In the genomic region with DNA sequence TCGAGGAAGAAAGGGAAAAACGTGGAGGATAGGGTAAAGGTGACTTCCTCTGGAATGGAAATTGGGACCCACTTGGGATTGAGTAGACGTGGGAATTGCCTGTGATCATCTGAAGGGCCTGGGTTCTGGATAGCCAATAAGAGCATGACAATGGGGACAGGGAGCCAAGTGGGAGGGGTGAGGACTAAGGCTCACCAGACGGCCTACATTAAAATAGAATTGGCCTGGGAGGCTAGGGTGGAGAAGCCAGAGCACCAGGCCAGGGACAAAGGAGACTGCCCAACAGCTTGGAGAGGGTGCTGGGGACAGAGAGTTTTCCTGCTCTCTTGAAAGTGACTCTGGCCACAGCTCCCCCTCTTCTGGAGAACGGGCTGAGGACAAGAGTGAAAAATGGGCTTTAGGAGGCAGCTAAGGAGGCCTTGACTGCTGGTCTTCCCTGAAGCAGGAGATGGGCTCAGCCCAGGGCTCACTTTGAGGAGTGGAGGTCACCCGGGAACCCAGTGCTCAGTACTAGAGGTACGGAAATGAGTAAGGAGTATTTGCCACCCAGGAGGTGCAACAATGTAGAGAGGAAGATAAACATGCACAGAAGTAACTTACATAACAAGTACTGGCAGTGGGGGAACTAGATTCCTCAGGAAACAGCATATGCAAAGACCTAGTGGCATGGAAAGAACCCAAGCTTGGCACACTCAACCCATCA, we compare ENCODE assay signal across 13 cellular contexts. TPM values are rescaled to one million over a fixed set of nuclear protein-coding genes. Genes with fewer than 3 reads are reported as not detected.
A peak's percentile ranks its signal among the peaks of the same experiment; 100 is the strongest.
DNase-seq lines count a peak whose midpoint lies in the region; ATAC-seq and TF ChIP-seq lines count a peak whose summit lies in the region.
"Had no signal": no experiment of that assay in that cellular context is flagged by ENCODE, and none has a peak within 500 bp of the region (broad histone marks: within the 10 kb centered on the region; RNA-seq: fewer than 3 reads in every experiment).

No MANE protein-coding gene starts in this region.

- peaks cover 8% of the 10 kb centered on the region for H3K4me1 Mint-ChIP-seq in activated naive CD4-positive, alpha-beta T cell treated with anti-CD3 and anti-CD28 coated beads, Interleukin-2, amount 10 ng/mL, durations not matched to agents 7 days and 5 days

- no peak for TF ChIP-seq CTCF in epithelial cell of esophagus (IDR thresholded peaks at IDR 0.05; ENCODE audit: insufficient read depth, low read depth, low read length, missing control alignments)

- CTCF ChIA-PET in activated naive CD4-positive, alpha-beta T cell treated with anti-CD3 and anti-CD28 coated beads, Interleukin-2, amount 10 ng/mL, durations not matched to agents 7 days and 5 days (lab: Charles Lee) = no interaction called here

- H3K27me3 Mint-ChIP-seq in activated naive CD4-positive, alpha-beta T cell treated with anti-CD3 and anti-CD28 coated beads, Interleukin-2, amount 10 ng/mL, durations not matched to agents 7 days and 5 days = no peaks in the 10 kb centered on the region

- H3K4me3 ChIP-seq in epithelial cell of esophagus (ENCODE audit: low read length) (no peak overlapping the region), aorta (ENCODE audit: low read length in 2 of 2) (no peak overlapping the region)

- no peaks in the 10 kb centered on the region for H3K36me3 ChIP-seq in aorta (ENCODE audit: control insufficient read depth in 1 of 2, insufficient read depth in 2 of 2, low read length in 1 of 2)
- H3K36me3 ChIP-seq: WERI-Rb-1 had no signal

- 49 to 50% methylated on average over 7 of the region's 7 CpGs for WGBS in aorta, 2 donors

- peaks cover 11% of the 10 kb centered on the region for H3K36me3 Mint-ChIP-seq in activated naive CD4-positive, alpha-beta T cell treated with anti-CD3 and anti-CD28 coated beads, Interleukin-2, amount 10 ng/mL, durations not matched to agents 7 days and 5 days

- no peaks in the 10 kb centered on the region for H3K27me3 ChIP-seq in aorta (ENCODE audit: control insufficient read depth in 1 of 2, insufficient read depth in 2 of 2, low read length in 1 of 2)

- H3K9me3 ChIP-seq in aorta (ENCODE audit: control insufficient read depth, low read length) = no peaks in the 10 kb centered on the region

- H3K9me3 Mint-ChIP-seq in activated naive CD4-positive, alpha-beta T cell treated with anti-CD3 and anti-CD28 coated beads, Interleukin-2, amount 10 ng/mL, durations not matched to agents 7 days and 5 days = no peaks in the 10 kb centered on the region

- H3K4me3 Mint-ChIP-seq in activated naive CD4-positive, alpha-beta T cell treated with anti-CD3 and anti-CD28 coated beads, Interleukin-2, amount 10 ng/mL, durations not matched to agents 7 days and 5 days = peak overlapping the region; percentile 5

- no peak overlapping the region for H3K27ac ChIP-seq in aorta (ENCODE audit: low read depth in 1 of 2, low read length in 2 of 2)
- H3K27ac ChIP-seq: KMS-11, WERI-Rb-1 had no signal

- H3K27ac Mint-ChIP-seq in activated naive CD4-positive, alpha-beta T cell treated with anti-CD3 and anti-CD28 coated beads, Interleukin-2, amount 10 ng/mL, durations not matched to agents 7 days and 5 days = peak overlapping the region; percentile 50

- ATAC-seq in aorta (ENCODE audit: low FRiP score) = peak; percentile 30
- ATAC-seq: Panc1 had no signal

- H3K4me1 ChIP-seq in aorta (ENCODE audit: control insufficient read depth in 1 of 2, insufficient read depth in 2 of 2, low read length in 2 of 2) = no peaks in the 10 kb centered on the region

- intact Hi-C loops in aorta (cut with DNase I) = no loop called here

- DNase-seq in activated naive CD4-positive, alpha-beta T cell treated with anti-CD3 and anti-CD28 coated beads, Interleukin-2, amount 10 ng/mL, durations not matched to agents 7 days and 5 days = no peak
- DNase-seq in activated naive CD4-positive, alpha-beta T cell treated with Interleukin-2 at 50 U/mL for 16 hours = no peak
- DNase-seq in epithelial cell of esophagus (ENCODE audit: low read depth) (peak; percentile 51), myocyte (ENCODE audit: low read depth) (peak; percentile 58), aorta (no peak), A172 (ENCODE audit: low spot score) (no peak), hepatic stellate cell (ENCODE audit: low spot score) (no peak), DMS114 treated with DMSO at 0.1 percent for 48 hours (lab: John Stamatoyannopoulos, UW; ENCODE audit: unreplicated experiment) (no peak)
- DNase-seq: activated gamma-delta T cell treated with Interleukin-2 at 50 U/mL for 16 hours, GDM1, WERI-Rb-1 had no signal

RNA-seq across cellular contexts. Expression of a gene that starts 18.8 kb away (rescaled TPM):
- 31.9 and 50.6 TPM in 2 replicates for total RNA-seq in myocyte
- polyA plus RNA-seq in myocyte (2012) = 9.4 TPM
- 10 to 100 TPM; 11.7 to 14.8 TPM for total RNA-seq in aorta
- polyA plus RNA-seq in aorta = 1 to 10 TPM in 1 of 2 donors, not detected in 1; 1.3 TPM
- total RNA-seq in A172 (2014; rRNA removed; shearing (Covaris generic)) = not detected in 2 replicates

RNA-seq across cellular contexts. Expression of a gene that starts 35.3 kb away (rescaled TPM):
- 22.4 and 27.0 TPM in 2 replicates for total RNA-seq in myocyte
- polyA plus RNA-seq in myocyte (2012) = 4.8 TPM
- total RNA-seq in aorta = 1 to 10 TPM; 7.9 to 8.8 TPM
- 1 to 10 TPM; 3.9 to 5.9 TPM for polyA plus RNA-seq in aorta
- 23.3 and 28.5 TPM in 2 replicates for total RNA-seq in A172 (2014; rRNA removed; shearing (Covaris generic))

Comparison
In these comparisons a context has a peak if more than half of its experiments do, and no peak if none do; other contexts are left out.
1. DNase-seq: peak in epithelial cell of esophagus (single experiment) and myocyte (single experiment); none in activated naive CD4-positive, alpha-beta T cell treated with anti-CD3 and anti-CD28 coated beads, Interleukin-2, amount 10 ng/mL, durations not matched to agents 7 days and 5 days (single experiment), activated naive CD4-positive, alpha-beta T cell treated with Interleukin-2 at 50 U/mL for 16 hours (single experiment), aorta (0 of 2), A172 (single experiment), hepatic stellate cell (single experiment) and DMS114 treated with DMSO at 0.1 percent for 48 hours (single experiment).
2. RNA of a gene that starts 18.8 kb away (total RNA-seq): 31.9 to 50.6 TPM in myocyte and 11.7 to 14.8 TPM in aorta; not detected in A172; every median in the first group is over 10 times any median in the second.